6 cellular contexts compared by ENCODE assay signal in genomic region chr12:60096727-60097126, GRCh38.
"Had no signal": no experiment of that assay in that cellular context is flagged by ENCODE, and none has a peak within 500 bp of the region (broad histone marks: within the 10 kb centered on the region; RNA-seq: fewer than 3 reads in every experiment).

No MANE protein-coding gene starts in this region.

- H3K27me3 Mint-ChIP-seq: IgD-negative memory B cell had no signal

- H3K4me2 ChIP-seq: GM23338 had no signal

- H3K4me3 ChIP-seq: GM23338 had no signal

- ATAC-seq: GM23338, HepG2 had no signal

- H3K4me1 Mint-ChIP-seq: IgD-negative memory B cell had no signal

- H2AFZ ChIP-seq: GM23338 had no signal

- H3K36me3 Mint-ChIP-seq: IgD-negative memory B cell had no signal

- H3K27ac Mint-ChIP-seq: GM23338, H9, IgD-negative memory B cell had no signal

- H3K4me3 Mint-ChIP-seq: GM23338, H9, IgD-negative memory B cell had no signal

- DNase-seq: H9, HCEC 1CT, KBM-7 had no signal
